In the genomic region with DNA sequence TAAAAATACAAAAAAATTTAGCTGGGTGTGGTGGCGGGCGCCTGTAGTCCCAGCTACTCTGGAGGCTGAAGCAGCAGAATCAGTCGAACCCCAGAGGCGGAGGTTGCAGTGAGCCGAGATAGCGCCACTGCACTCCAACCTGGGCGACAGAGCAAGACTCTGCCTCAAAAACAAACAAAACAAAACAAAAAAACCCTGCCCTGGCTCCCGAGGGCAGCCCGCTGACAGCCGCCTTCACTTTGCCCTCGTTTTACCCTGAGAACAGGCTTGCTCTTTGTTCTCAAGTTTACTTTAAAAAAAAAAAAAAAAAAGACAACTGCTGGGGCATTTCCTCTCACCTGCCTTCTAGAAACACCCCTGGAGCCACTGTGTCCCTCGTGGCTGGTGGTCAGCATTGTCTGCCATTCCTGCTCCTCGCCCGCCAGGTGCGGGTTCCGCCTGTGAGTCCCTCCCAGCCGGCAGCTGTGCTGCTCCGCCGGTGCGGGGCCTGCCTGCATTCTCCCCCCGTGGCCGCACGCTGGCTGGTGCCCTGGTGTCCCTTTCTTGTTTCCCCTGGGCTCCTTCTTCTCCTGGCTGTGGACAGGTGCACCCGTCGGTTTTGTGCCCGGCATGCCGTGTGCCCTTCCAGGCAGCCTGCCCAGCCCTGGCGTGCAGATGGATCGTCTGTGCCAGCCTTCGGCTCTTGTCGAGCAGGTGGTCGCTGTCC, we compare ENCODE assay signal across 12 cellular contexts.
DNase-seq lines count a peak whose midpoint lies in the region; ATAC-seq, FAIRE-seq and TF ChIP-seq lines count a peak whose summit lies in the region.
"Had no signal": no experiment of that assay in that cellular context is flagged by ENCODE, and none has a peak within 500 bp of the region (broad histone marks: within the 10 kb centered on the region; RNA-seq: fewer than 3 reads in every experiment).

No MANE protein-coding gene starts in this region.

- H3K79me1 ChIP-seq in trophoblast cell (ENCODE audit: low read length) = no peaks in the 10 kb centered on the region

- no peak overlapping the region for H2AFZ ChIP-seq in trophoblast cell (ENCODE audit: insufficient read depth, low read length, poor library complexity)

- H3K27ac ChIP-seq in SJCRH30 = peak overlapping the region; percentile 73
- no peak overlapping the region for H3K27ac ChIP-seq in right lobe of liver
- H3K27ac ChIP-seq in effector memory CD4-positive, alpha-beta T cell (ENCODE audit: insufficient read depth, low read length, poor library complexity, severe bottlenecking) = no peak overlapping the region
- H3K27ac ChIP-seq in trophoblast cell (ENCODE audit: low read depth, low read length) = no peak overlapping the region
- H3K27ac ChIP-seq: vagina had no signal

- peaks cover 31% of the 10 kb centered on the region for H3K36me3 ChIP-seq in BE2C
- peaks cover 51% of the 10 kb centered on the region for H3K36me3 ChIP-seq in SJCRH30
- H3K36me3 ChIP-seq in right lobe of liver = peaks cover 0 to 41% (median 11%) of the 10 kb centered on the region in 4 donors
- H3K36me3 ChIP-seq in effector memory CD4-positive, alpha-beta T cell (ENCODE audit: control insufficient read depth, insufficient read depth, low read length) = peaks cover 94% of the 10 kb centered on the region
- peaks cover 55 to 67% of the 10 kb centered on the region in 2 experiments for H3K36me3 ChIP-seq in trophoblast cell (ENCODE audit: control insufficient read depth in 1 of 2, insufficient read depth in 2 of 2, low read length in 2 of 2)

- H3K9ac ChIP-seq in trophoblast cell (ENCODE audit: low read length) = no peak overlapping the region

- H3K18ac ChIP-seq in trophoblast cell (ENCODE audit: low read length) = no peak overlapping the region

- H2AK5ac ChIP-seq in trophoblast cell (ENCODE audit: low read length) = no peak overlapping the region

- H2BK120ac ChIP-seq in trophoblast cell (ENCODE audit: insufficient read depth, low read length, poor library complexity) = no peak overlapping the region

- H3K27me3 ChIP-seq in BE2C (no peaks in the 10 kb centered on the region), SJCRH30 (no peaks in the 10 kb centered on the region), right lobe of liver (no peaks in the 10 kb centered on the region), trophoblast cell (ENCODE audit: insufficient read depth, low read length) (no peaks in the 10 kb centered on the region)
- H3K27me3 ChIP-seq in effector memory CD4-positive, alpha-beta T cell (replicated peaks; ENCODE audit: control insufficient read depth, insufficient read depth, low read length, poor library complexity, severe bottlenecking) = no peaks in the 10 kb centered on the region
- H3K27me3 ChIP-seq: vagina had no signal

- H3K14ac ChIP-seq in trophoblast cell (ENCODE audit: low read length) = no peak overlapping the region

- no peak overlapping the region for H3K23ac ChIP-seq in trophoblast cell (ENCODE audit: low read length)

- intact Hi-C loops in right lobe of liver (cut with DNase I) = no loop called here

- no peak for FAIRE-seq in GM19239 (lab: Jason Lieb, UNC)
- FAIRE-seq: astrocyte, H1 had no signal

- H3K4me2 ChIP-seq in trophoblast cell (ENCODE audit: low read length) = no peak overlapping the region

- H2BK5ac ChIP-seq in trophoblast cell (ENCODE audit: low read depth, low read length, poor library complexity) = no peak overlapping the region

- no peak overlapping the region for H3K4ac ChIP-seq in trophoblast cell (ENCODE audit: low read depth, low read length)

- H3K4me1 ChIP-seq in BE2C = no peaks in the 10 kb centered on the region
- H3K4me1 ChIP-seq in SJCRH30 = peaks cover 14% of the 10 kb centered on the region; the same call in 1 of the 2 replicates
- H3K4me1 ChIP-seq in right lobe of liver = no peaks in the 10 kb centered on the region
- no peaks in the 10 kb centered on the region for H3K4me1 ChIP-seq in effector memory CD4-positive, alpha-beta T cell (ENCODE audit: control insufficient read depth, insufficient read depth, low read length, poor library complexity, severe bottlenecking)
- H3K4me1 ChIP-seq in trophoblast cell (ENCODE audit: control insufficient read depth in 1 of 2, insufficient read depth in 2 of 2, low read length in 2 of 2) = no peaks in the 10 kb centered on the region
- H3K4me1 ChIP-seq: vagina had no signal

- no peak overlapping the region for H4K12ac ChIP-seq in trophoblast cell (ENCODE audit: low read depth, low read length)

- H3K9me3 ChIP-seq in BE2C (no peaks in the 10 kb centered on the region), SJCRH30 (replicated peaks) (no peaks in the 10 kb centered on the region), right lobe of liver (no peaks in the 10 kb centered on the region), trophoblast cell (ENCODE audit: insufficient read depth, low read depth, low read length) (no peaks in the 10 kb centered on the region)
- no peaks in the 10 kb centered on the region for H3K9me3 ChIP-seq in effector memory CD4-positive, alpha-beta T cell (ENCODE audit: control insufficient read depth, low read length)
- H3K9me3 ChIP-seq: vagina had no signal

- DNase-seq in BE2C (peak; percentile 7), NCI-H146 (lab: John Stamatoyannopoulos, UW) (peak; percentile 37), SJCRH30 (peak; percentile 75 to 83), right lobe of liver (peak in 2 of 3 donors; percentile 15 to 53), NCI-H226 (no peak), GM19239 (ENCODE audit: insufficient read length, low spot score) (no peak), trophoblast cell (no peak)
- DNase-seq in effector memory CD4-positive, alpha-beta T cell = no peak
- DNase-seq: activated CD4-positive, alpha-beta T cell treated with anti-CD3 and anti-CD28 coated beads for 48 hours had no signal

- no peak for TF ChIP-seq CTCF in BE2C (IDR thresholded peaks at IDR 0.05; ENCODE audit: low read depth, low read length)
- no peak for TF ChIP-seq CTCF in right lobe of liver (IDR thresholded peaks at IDR 0.05)

- no peak for TF ChIP-seq POLR2A in right lobe of liver (IDR thresholded peaks at IDR 0.05)

- no peak overlapping the region for H3K4me3 ChIP-seq in BE2C (ENCODE audit: low read depth, low read length)
- no peak overlapping the region for H3K4me3 ChIP-seq in SJCRH30
- H3K4me3 ChIP-seq in right lobe of liver = no peak overlapping the region
- no peak overlapping the region for H3K4me3 ChIP-seq in effector memory CD4-positive, alpha-beta T cell (ENCODE audit: insufficient read depth, low read depth, low read length, poor library complexity, severe bottlenecking)
- no peak overlapping the region for H3K4me3 ChIP-seq in trophoblast cell (ENCODE audit: low read depth, low read length)
- H3K4me3 ChIP-seq: vagina had no signal

- H3K79me2 ChIP-seq in trophoblast cell (ENCODE audit: control insufficient read depth, insufficient read depth, low read length, poor library complexity) = no peaks in the 10 kb centered on the region

- peak in 3 of 4 donors; percentile 24 to 47 (median 40) for ATAC-seq in right lobe of liver

- H4K91ac ChIP-seq in trophoblast cell (ENCODE audit: low read depth, low read length) = no peak overlapping the region

- 50% methylated on average over 18 of the region's 32 CpGs for WGBS in right lobe of liver (ENCODE audit: insufficient coverage, low coverage, low lambda C conversion rate, missing lambda C conversion rate)
- WGBS in trophoblast cell (ENCODE audit: extremely low coverage, insufficient coverage, insufficient read length) = no CpG with 5 or more reads among the region's 32 CpGs

- H4K8ac ChIP-seq in trophoblast cell (ENCODE audit: low read depth, low read length) = no peak overlapping the region

- no peak overlapping the region for H2BK12ac ChIP-seq in trophoblast cell (ENCODE audit: low read length)

Comparison
In these comparisons a context has a peak if more than half of its experiments do, and no peak if none do; other contexts are left out.
1. DNase-seq: peak in BE2C (single experiment), NCI-H146 (single experiment), SJCRH30 (2 of 2) and right lobe of liver (2 of 3); none in NCI-H226 (single experiment), effector memory CD4-positive, alpha-beta T cell (0 of 3), GM19239 (single experiment) and trophoblast cell (0 of 2).